In genomic region chr1:112196008-112196588, GRCh38 we compare ENCODE assay signal across 1 cellular context.
TF ChIP-seq lines count a peak whose summit lies in the region.

No MANE protein-coding gene starts in this region.

TF ChIP-seq in K562, 482 proteins besides CTCF, POLR2A, EP300 and RAD21 (continued from another document):
- no peak for TF ChIP-seq ATF1 (CRISPR knock-in tag; IDR thresholded peaks at IDR 0.05)
- peak; percentile 80 for TF ChIP-seq ATF1 (tag; IDR thresholded peaks at IDR 0.05)
